29 cellular contexts compared by ENCODE assay signal in genomic region chr22:42625416-42625815, GRCh38. TPM values are rescaled to one million over a fixed set of nuclear protein-coding genes. Genes with fewer than 3 reads are reported as not detected.
"Had no signal": no experiment of that assay in that cellular context is flagged by ENCODE, and none has a peak within 500 bp of the region (broad histone marks: within the 10 kb centered on the region; RNA-seq: fewer than 3 reads in every experiment).

No MANE protein-coding gene starts in this region.

- H3K4me3 ChIP-seq: coronary artery, dorsolateral prefrontal cortex, esophagus muscularis mucosa, gastrocnemius medialis, heart left ventricle had no signal

- ATAC-seq: activated CD4-positive, CD25-positive, alpha-beta regulatory T cell treated with anti-CD3 and anti-CD28 coated beads, Interleukin-2, amount 50 U/mL, for 24 hours; activated CD8-positive, alpha-beta T cell treated with anti-CD3 and anti-CD28 coated beads for 36 hours; activated T-cell treated with anti-CD3 and anti-CD28 coated beads, Interleukin-2, amount 50 U/mL, for 4 hours; activated T-helper 17 cell treated with anti-CD3 and anti-CD28 coated beads, Interleukin-2, amount 50 U/mL, for 72 hours; foreskin keratinocyte; gastrocnemius medialis; heart left ventricle; T-helper 17 cell had no signal

- H3K27ac ChIP-seq: brain microvascular endothelial cell, foreskin keratinocyte, WERI-Rb-1 had no signal

- H3K9me3 ChIP-seq: esophagus muscularis mucosa, gastrocnemius medialis, heart left ventricle had no signal

- H3K27me3 ChIP-seq: brain microvascular endothelial cell, dorsolateral prefrontal cortex, esophagus muscularis mucosa, foreskin keratinocyte, gastrocnemius medialis, heart left ventricle had no signal

- DNase-seq: activated B cell treated with CpG ODN at 0.5 μM for 24 hours; activated CD4-positive, alpha-beta T cell treated with anti-CD3 and anti-CD28 coated beads for 48 hours; activated CD4-positive, alpha-beta T cell treated with anti-CD3 and anti-CD28 coated beads, Interleukin-2, amount 50 U/mL, for 1 hour; activated CD4-positive, alpha-beta T cell treated with anti-CD3 and anti-CD28 coated beads, Interleukin-2, amount 50 U/mL, for 48 hours; activated CD8-positive, alpha-beta memory T cell treated with anti-CD3 and anti-CD28 coated beads for 24 hours; activated CD8-positive, alpha-beta T cell treated with anti-CD3 and anti-CD28 coated beads for 36 hours; activated effector memory CD4-positive, alpha-beta T cell treated with Interleukin-2 at 50 U/mL for 16 hours; activated gamma-delta T cell treated with Interleukin-2 at 50 U/mL for 16 hours; activated naive CD4-positive, alpha-beta T cell treated with anti-CD3 and anti-CD28 coated beads, Interleukin-2, amount 50 U/mL, for 16 hours; activated naive CD4-positive, alpha-beta T cell treated with Interleukin-2 at 50 U/mL for 16 hours; activated T-cell treated with anti-CD3 and anti-CD28 coated beads, Interleukin-2, amount 50 U/mL, for 4 hours; amniotic stem cell; anterior cingulate cortex; brain microvascular endothelial cell; dorsolateral prefrontal cortex; effector memory CD4-positive, alpha-beta T cell; endodermal cell; erythroblast; foreskin keratinocyte; gastrocnemius medialis; glutamatergic neuron; heart left ventricle; T-helper 17 cell; T1000; WERI-Rb-1 had no signal

RNA-seq across cellular contexts. Expression of gene ATP5MGL, which starts 15.0 kb away (rescaled TPM):
- total RNA-seq: esophagus muscularis mucosa, gastrocnemius medialis had no signal
